In genomic region chr22:43187171-43188099, GRCh38 we compare ENCODE assay signal across 8 cellular contexts. TPM values are rescaled to one million over a fixed set of nuclear protein-coding genes. Genes with fewer than 3 reads are reported as not detected.
DNase-seq lines count a peak whose midpoint lies in the region; ATAC-seq and TF ChIP-seq lines count a peak whose summit lies in the region.

No MANE protein-coding gene starts in this region.

- H3K36me3 Mint-ChIP-seq in activated T-cell treated with anti-CD3 and anti-CD28 coated beads, Interleukin-2, amount 50 U/mL, for 24 hours (ENCODE audit: low read depth): peaks cover 37% of the 10 kb centered on the region

- intact Hi-C loops in PC-3 (cut with micrococcal nuclease): no loop called here

- peaks cover 3% of the 10 kb centered on the region for H3F3A ChIP-seq in PC-3 (ENCODE audit: low read length, unreplicated experiment)

- ATAC-seq in DND-41 (ENCODE audit: insufficient read depth, low read depth) (peak; percentile 93), GM21737 (IDR thresholded peaks at IDR 0.05; ENCODE audit: unreplicated experiment) (peak; percentile 71), PC-3 (peak; percentile 88), esophagus mucosa (peak; percentile 82)

- BruUV-seq in PC-3 (replicated peaks; lab: Mats Ljungman, UMichigan): no TSS peak

- H3K9ac ChIP-seq in DND-41 (ENCODE audit: low read depth, low read length): peak overlapping the region; percentile 61
- peak overlapping the region; percentile 85 for H3K9ac ChIP-seq in PC-3 (ENCODE audit: low read length)

- peak overlapping the region; percentile 85 for H3K4me3 Mint-ChIP-seq in activated T-cell treated with anti-CD3 and anti-CD28 coated beads, Interleukin-2, amount 50 U/mL, for 24 hours

- H3K9me3 ChIP-seq in DND-41 (ENCODE audit: insufficient read depth, low read length, severe bottlenecking) (no peaks in the 10 kb centered on the region), PC-3 (ENCODE audit: low read length) (no peaks in the 10 kb centered on the region), muscle layer of duodenum (ENCODE audit: control insufficient read depth in 1 of 2, low read length in 2 of 2) (no peaks in the 10 kb centered on the region)

- H4K20me1 ChIP-seq in DND-41 (ENCODE audit: insufficient read depth, low read length) (peaks cover 28% of the 10 kb centered on the region; the same call in 1 of the 2 replicates), PC-3 (ENCODE audit: low read length) (no peaks in the 10 kb centered on the region)

- H3K4me2 ChIP-seq in DND-41 (ENCODE audit: insufficient read depth, low read length) (peak overlapping the region; percentile 64), PC-3 (ENCODE audit: low read length) (peak overlapping the region; percentile 84)

- H3K36me3 ChIP-seq in DND-41 (ENCODE audit: insufficient read depth, low read length) (peaks cover 21% of the 10 kb centered on the region), PC-3 (ENCODE audit: low read depth, low read length) (no peaks in the 10 kb centered on the region), muscle layer of duodenum (ENCODE audit: control insufficient read depth in 1 of 2, insufficient read depth in 2 of 2, low read length in 2 of 2) (peaks cover 0 to 4% of the 10 kb centered on the region in 2 donors)

- POLR2A ChIA-PET in PC-3 (lab: Charles Lee; ENCODE audit: unreplicated experiment): interaction anchor here (0.5 to 0.8 kb wide), 4 partner anchors 34 to 551 kb away, joined by 4 to 6 read pairs (median 5); no protein-coding TSS in a partner anchor

- peaks cover 40% of the 10 kb centered on the region for H3K79me2 ChIP-seq in DND-41 (ENCODE audit: insufficient read depth, low read length)
- peaks cover 37% of the 10 kb centered on the region for H3K79me2 ChIP-seq in PC-3 (ENCODE audit: low read length)

- H3K27me3 Mint-ChIP-seq in activated T-cell treated with anti-CD3 and anti-CD28 coated beads, Interleukin-2, amount 50 U/mL, for 24 hours: no peaks in the 10 kb centered on the region

- H3K4me3 ChIP-seq in DND-41 (ENCODE audit: low read depth in 1 of 2, low read length in 2 of 2): peak overlapping the region; percentile 27 to 58; a peak in 3 of 4 replicates
- H3K4me3 ChIP-seq in PC-3 (ENCODE audit: low read length): peak overlapping the region; percentile 66
- peak overlapping the region; percentile 55 to 59 for H3K4me3 ChIP-seq in muscle layer of duodenum (ENCODE audit: low read depth in 1 of 2, low read length in 2 of 2)

- peak overlapping the region; percentile 96 for H3K27ac Mint-ChIP-seq in activated T-cell treated with anti-CD3 and anti-CD28 coated beads, Interleukin-2, amount 50 U/mL, for 24 hours

- H3K27ac ChIP-seq in DND-41 (ENCODE audit: low read length) (peak overlapping the region; percentile 73), PC-3 (ENCODE audit: low read length) (peak overlapping the region; percentile 79), muscle layer of duodenum (ENCODE audit: low read length) (peak overlapping the region; percentile 87)

- H3K4me1 Mint-ChIP-seq in activated T-cell treated with anti-CD3 and anti-CD28 coated beads, Interleukin-2, amount 50 U/mL, for 24 hours (ENCODE audit: low read depth): peaks cover 28% of the 10 kb centered on the region

- DNase-seq in DND-41 (peak; percentile 97), KG1 (lab: John Stamatoyannopoulos, UW) (peak; percentile 76), PC-3 (peak; percentile 90)
- DNase-seq in activated T-cell treated with anti-CD3 and anti-CD28 coated beads, Interleukin-2, amount 50 U/mL, for 24 hours: peak; percentile 99
- DNase-seq in stimulated activated CD8-positive, alpha-beta memory T cell treated with anti-CD3 and anti-CD28 coated beads, Interleukin-7, amount 100 ng/mL, for 1 hour (ENCODE audit: low read depth in 2 of 2): peak; percentile 89 to 90

- H2AFZ ChIP-seq in DND-41 (ENCODE audit: low read depth, low read length): peak overlapping the region; percentile 87
- H2AFZ ChIP-seq in PC-3 (ENCODE audit: low read length): peak overlapping the region; percentile 91

- H3K27me3 ChIP-seq in DND-41 (ENCODE audit: insufficient read depth, low read length, poor library complexity) (peaks cover 4% of the 10 kb centered on the region), PC-3 (ENCODE audit: low read length) (no peaks in the 10 kb centered on the region), muscle layer of duodenum (ENCODE audit: low read depth, low read length) (no peaks in the 10 kb centered on the region)

- peaks cover 30% of the 10 kb centered on the region for H3K4me1 ChIP-seq in DND-41 (ENCODE audit: insufficient read depth, low read length)
- H3K4me1 ChIP-seq in PC-3 (ENCODE audit: insufficient read depth, low read length): peaks cover 24% of the 10 kb centered on the region
- H3K4me1 ChIP-seq in muscle layer of duodenum (ENCODE audit: control insufficient read depth in 1 of 2, insufficient read depth in 2 of 2, low read length in 2 of 2): peaks cover 0 to 14% of the 10 kb centered on the region in 2 donors

- H3K9me3 Mint-ChIP-seq in activated T-cell treated with anti-CD3 and anti-CD28 coated beads, Interleukin-2, amount 50 U/mL, for 24 hours: no peaks in the 10 kb centered on the region

- CTCF ChIA-PET in PC-3 (lab: Charles Lee): interaction anchor here (0.6 to 1.4 kb wide), 2 partner anchors 41 to 332 kb away, joined by 3 to 4 read pairs; no protein-coding TSS in a partner anchor

- peak; percentile 82 for TF ChIP-seq CTCF in DND-41 (IDR thresholded peaks at IDR 0.05; ENCODE audit: borderline replicate concordance, extremely low read depth, low read length, poor library complexity, severe bottlenecking)
- TF ChIP-seq CTCF in PC-3 (conservative IDR thresholded peaks at IDR 0.05; ENCODE audit: low read depth, low read length): peak; percentile 34; the same call in 1 of the 2 replicates

- no peaks in the 10 kb centered on the region for H3K9me2 ChIP-seq in PC-3 (replicated peaks; ENCODE audit: low read length)

RNA-seq across cellular contexts. Expression of gene TTLL12, which starts 0.5 kb away (rescaled TPM):
- total RNA-seq in PC-3 (2014; rRNA removed) (48.9 and 54.3 TPM in 2 replicates), esophagus mucosa (120 TPM)

RNA-seq across cellular contexts. Expression of gene TSPO, which starts 36.1 kb away (rescaled TPM):
- total RNA-seq in PC-3 (2014; rRNA removed) (283 and 349 TPM in 2 replicates), esophagus mucosa (435 TPM)

RNA-seq across cellular contexts. Expression of gene MCAT, which starts 44.2 kb away (rescaled TPM):
- total RNA-seq in PC-3 (2014; rRNA removed): 29.2 and 39.2 TPM in 2 replicates
- 14.9 TPM for total RNA-seq in esophagus mucosa

Comparison
In these comparisons a context has a peak if more than half of its experiments do, and no peak if none do; other contexts are left out.
1. Peak in every context shown above with its lines: DNase-seq, ATAC-seq, H3K4me3 ChIP-seq and H3K27ac ChIP-seq.